Comparison of ENCODE assay signal across 25 cellular contexts in the genomic region with DNA sequence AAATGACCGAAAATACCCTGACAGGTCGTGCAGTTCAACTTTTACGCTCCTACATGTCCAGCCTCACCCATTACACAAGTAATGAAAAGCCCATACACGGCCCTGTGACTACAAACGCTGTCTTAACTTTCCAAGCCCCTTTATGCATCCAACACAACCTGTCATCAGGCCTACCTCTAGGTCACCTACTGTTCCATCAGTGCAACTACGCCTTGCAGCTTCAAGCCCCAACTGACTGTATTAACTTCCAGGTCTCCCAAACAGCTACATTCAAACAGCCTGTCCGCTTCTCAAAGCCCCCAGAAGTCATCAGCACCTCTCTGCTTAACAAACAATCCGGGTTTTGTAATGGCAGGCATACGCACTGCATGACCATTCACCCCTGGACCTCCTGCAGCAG. TPM values are rescaled to one million over a fixed set of nuclear protein-coding genes. Genes with fewer than 3 reads are reported as not detected.
DNase-seq lines count a peak whose midpoint lies in the region; ATAC-seq, FAIRE-seq and TF ChIP-seq lines count a peak whose summit lies in the region.
"Had no signal": no experiment of that assay in that cellular context is flagged by ENCODE, and none has a peak within 500 bp of the region (broad histone marks: within the 10 kb centered on the region; RNA-seq: fewer than 3 reads in every experiment).

No MANE protein-coding gene starts in this region.

- no peak for TF ChIP-seq CTCF in bronchial epithelial cell (IDR thresholded peaks at IDR 0.05; ENCODE audit: insufficient read depth, low read length, severe bottlenecking)

- no peak overlapping the region for H2AK5ac ChIP-seq in trophoblast cell (ENCODE audit: low read length)

- H3K9ac ChIP-seq in trophoblast cell (ENCODE audit: low read length), result no peak overlapping the region
- H3K9ac ChIP-seq: BLaER1 treated with 17β-estradiol and CSF1 and Interleukin-3, amounts not matched to agents 10 nM and 100 nM had no signal

- WGBS in trophoblast cell (ENCODE audit: extremely low coverage, insufficient coverage, insufficient read length), result no CpG with 5 or more reads among the region's 9 CpGs

- H4K8ac ChIP-seq in trophoblast cell (ENCODE audit: low read depth, low read length), result no peak overlapping the region

- H3K4me2 ChIP-seq in trophoblast cell (ENCODE audit: low read length), result no peak overlapping the region

- peaks cover 100% of the 10 kb centered on the region for H3K9me3 ChIP-seq in KOPT-K1 (ENCODE audit: insufficient read depth, low read length, poor library complexity, severe bottlenecking)
- H3K9me3 ChIP-seq in trophoblast cell (ENCODE audit: insufficient read depth, low read depth, low read length), result peaks cover 2% of the 10 kb centered on the region
- H3K9me3 ChIP-seq: uterus had no signal

- no peak overlapping the region for H3K14ac ChIP-seq in trophoblast cell (ENCODE audit: low read length)

- H2BK12ac ChIP-seq in trophoblast cell (ENCODE audit: low read length), result peak overlapping the region; percentile 6

- H3K4ac ChIP-seq in trophoblast cell (ENCODE audit: low read depth, low read length), result no peak overlapping the region

- H3K9me3 Mint-ChIP-seq in activated naive CD4-positive, alpha-beta T cell treated with anti-CD3 and anti-CD28 coated beads, Interleukin-2, amount 50 U/mL, for 72 hours, result peaks cover 30 to 40% of the 10 kb centered on the region in 2 donors
- peaks cover 13% of the 10 kb centered on the region for H3K9me3 Mint-ChIP-seq in T-helper 2 cell treated with Interferon-gamma antibody and Interleukin-4, amounts not matched to agents 5 μg/mL and 100 μg/mL, for 36 hours

- H3K27me3 ChIP-seq in bronchial epithelial cell (ENCODE audit: control insufficient read depth, insufficient read depth, low read length) (no peaks in the 10 kb centered on the region), trophoblast cell (ENCODE audit: insufficient read depth, low read length) (no peaks in the 10 kb centered on the region)
- H3K27me3 ChIP-seq: BLaER1 treated with 17β-estradiol and CSF1 and Interleukin-3, amounts not matched to agents 10 nM and 100 nM; heart right ventricle; sigmoid colon; uterus had no signal

- H3K18ac ChIP-seq in trophoblast cell (ENCODE audit: low read length), result peak overlapping the region; percentile 2

- no peak overlapping the region for H4K12ac ChIP-seq in trophoblast cell (ENCODE audit: low read depth, low read length)

- H2BK5ac ChIP-seq in trophoblast cell (ENCODE audit: low read depth, low read length, poor library complexity), result peak overlapping the region; percentile 34

- H3K36me3 ChIP-seq in KOPT-K1 (ENCODE audit: insufficient read depth, low read length), result peaks cover 100% of the 10 kb centered on the region
- H3K36me3 ChIP-seq in bronchial epithelial cell (ENCODE audit: control insufficient read depth, insufficient read depth, low read length), result peaks cover 1% of the 10 kb centered on the region
- H3K36me3 ChIP-seq in trophoblast cell (ENCODE audit: control insufficient read depth in 1 of 2, insufficient read depth in 2 of 2, low read length in 2 of 2), result peaks cover 22 to 46% of the 10 kb centered on the region in 2 experiments
- H3K36me3 ChIP-seq: uterus had no signal

- peak overlapping the region; percentile 38 for H3K27ac ChIP-seq in KOPT-K1 (ENCODE audit: low read depth, low read length, poor library complexity, severe bottlenecking)
- H3K27ac ChIP-seq in trophoblast cell (ENCODE audit: low read depth, low read length), result peak overlapping the region; percentile 96
- H3K27ac ChIP-seq: heart right ventricle, sigmoid colon, uterus had no signal

- H3K23ac ChIP-seq in trophoblast cell (ENCODE audit: low read length), result no peak overlapping the region

- no peak overlapping the region for H2AFZ ChIP-seq in trophoblast cell (ENCODE audit: insufficient read depth, low read length, poor library complexity)

- peaks cover 1 to 15% of the 10 kb centered on the region in 2 donors for H3K36me3 Mint-ChIP-seq in activated naive CD4-positive, alpha-beta T cell treated with anti-CD3 and anti-CD28 coated beads, Interleukin-2, amount 50 U/mL, for 72 hours
- peaks cover 22% of the 10 kb centered on the region for H3K36me3 Mint-ChIP-seq in T-helper 2 cell treated with Interferon-gamma antibody and Interleukin-4, amounts not matched to agents 5 μg/mL and 100 μg/mL, for 36 hours (ENCODE audit: low read depth)

- H3K4me1 ChIP-seq in trophoblast cell (ENCODE audit: control insufficient read depth in 1 of 2, insufficient read depth in 2 of 2, low read length in 2 of 2), result peaks cover 28 to 32% of the 10 kb centered on the region in 2 experiments
- H3K4me1 ChIP-seq: uterus had no signal

- H3K79me2 ChIP-seq in trophoblast cell (ENCODE audit: control insufficient read depth, insufficient read depth, low read length, poor library complexity), result peaks cover 4% of the 10 kb centered on the region

- H3K4me3 ChIP-seq in bronchial epithelial cell (ENCODE audit: low read depth, low read length) (no peak overlapping the region), trophoblast cell (ENCODE audit: low read depth, low read length) (no peak overlapping the region)
- H3K4me3 ChIP-seq: heart right ventricle, sigmoid colon, uterus had no signal

- H3K79me1 ChIP-seq in trophoblast cell (ENCODE audit: low read length), result peaks cover 18% of the 10 kb centered on the region

- peak overlapping the region; percentile 49 for H2BK120ac ChIP-seq in trophoblast cell (ENCODE audit: insufficient read depth, low read length, poor library complexity)

- H3K27ac Mint-ChIP-seq in activated naive CD4-positive, alpha-beta T cell treated with anti-CD3 and anti-CD28 coated beads, Interleukin-2, amount 50 U/mL, for 72 hours, result peak overlapping the region; percentile 66 to 84
- no peak overlapping the region for H3K27ac Mint-ChIP-seq in T-helper 2 cell treated with Interferon-gamma antibody and Interleukin-4, amounts not matched to agents 5 μg/mL and 100 μg/mL, for 36 hours
- H3K27ac Mint-ChIP-seq: brain, HFFc6 had no signal

- DNase-seq in activated naive CD4-positive, alpha-beta T cell treated with anti-CD3 and anti-CD28 coated beads, Interleukin-2, amount 50 U/mL, for 72 hours (ENCODE audit: low spot score in 2 of 2), result no peak
- DNase-seq in activated naive CD4-positive, alpha-beta T cell treated with anti-CD3 and anti-CD28 coated beads, Interleukin-2, amount 50 U/mL, for 16 hours, result no peak
- DNase-seq in bronchial epithelial cell (ENCODE audit: low read depth) (no peak), trophoblast cell (no peak), HPDE6-E6E7 (ENCODE audit: extremely low spot score) (no peak), middle frontal gyrus (ENCODE audit: extremely low spot score, low spot score) (no peak)
- no peak for DNase-seq in T-helper 2 cell treated with Interferon-gamma antibody and Interleukin-4, amounts not matched to agents 5 μg/mL and 100 μg/mL, for 36 hours (ENCODE audit: low spot score)
- DNase-seq: activated CD4-positive, alpha-beta T cell treated with anti-CD3 and anti-CD28 coated beads for 48 hours; activated CD8-positive, alpha-beta memory T cell treated with anti-CD3 and anti-CD28 coated beads, Interleukin-2, amount 50 U/mL, for 4 hours; activated effector memory CD4-positive, alpha-beta T cell treated with Interleukin-2 at 50 U/mL for 16 hours; GDM1; heart right ventricle; HFFc6; NCI-H1417; NCI-H510A; SIG-M5; sigmoid colon; T-cell; uterus had no signal

- H3K4me3 Mint-ChIP-seq in T-helper 2 cell treated with Interferon-gamma antibody and Interleukin-4, amounts not matched to agents 5 μg/mL and 100 μg/mL, for 36 hours, result no peak overlapping the region
- H3K4me3 Mint-ChIP-seq: brain, HFFc6 had no signal

- no peak for ATAC-seq in activated naive CD4-positive, alpha-beta T cell treated with anti-CD3 and anti-CD28 coated beads, Interleukin-2, amount 50 U/mL, for 72 hours
- ATAC-seq: heart right ventricle, left lobe of liver, Panc1, T-cell had no signal

- H3K4me1 Mint-ChIP-seq in T-helper 2 cell treated with Interferon-gamma antibody and Interleukin-4, amounts not matched to agents 5 μg/mL and 100 μg/mL, for 36 hours (ENCODE audit: low read depth), result peaks cover 1% of the 10 kb centered on the region
- H3K4me1 Mint-ChIP-seq: brain had no signal

- H4K91ac ChIP-seq in trophoblast cell (ENCODE audit: low read depth, low read length), result no peak overlapping the region

- peak; percentile 60 for FAIRE-seq in bronchial epithelial cell (lab: Jason Lieb, UNC)

- no peaks in the 10 kb centered on the region for H3K27me3 Mint-ChIP-seq in T-helper 2 cell treated with Interferon-gamma antibody and Interleukin-4, amounts not matched to agents 5 μg/mL and 100 μg/mL, for 36 hours (ENCODE audit: low read depth)
- H3K27me3 Mint-ChIP-seq: brain, progenitor cell of endocrine pancreas, T-cell had no signal

RNA-seq across cellular contexts. Expression of a gene that starts 19.2 kb away (rescaled TPM):
- 10 to 100 TPM; 10.0 to 22.7 TPM for total RNA-seq in activated naive CD4-positive, alpha-beta T cell treated with anti-CD3 and anti-CD28 coated beads, Interleukin-2, amount 50 U/mL, for 72 hours
- total RNA-seq in bronchial epithelial cell, result 1.1 and 1.2 TPM in 2 replicates
- polyA plus RNA-seq in trophoblast cell (2013), result 10.4 and 11.3 TPM in 2 replicates
